In the genomic region with DNA sequence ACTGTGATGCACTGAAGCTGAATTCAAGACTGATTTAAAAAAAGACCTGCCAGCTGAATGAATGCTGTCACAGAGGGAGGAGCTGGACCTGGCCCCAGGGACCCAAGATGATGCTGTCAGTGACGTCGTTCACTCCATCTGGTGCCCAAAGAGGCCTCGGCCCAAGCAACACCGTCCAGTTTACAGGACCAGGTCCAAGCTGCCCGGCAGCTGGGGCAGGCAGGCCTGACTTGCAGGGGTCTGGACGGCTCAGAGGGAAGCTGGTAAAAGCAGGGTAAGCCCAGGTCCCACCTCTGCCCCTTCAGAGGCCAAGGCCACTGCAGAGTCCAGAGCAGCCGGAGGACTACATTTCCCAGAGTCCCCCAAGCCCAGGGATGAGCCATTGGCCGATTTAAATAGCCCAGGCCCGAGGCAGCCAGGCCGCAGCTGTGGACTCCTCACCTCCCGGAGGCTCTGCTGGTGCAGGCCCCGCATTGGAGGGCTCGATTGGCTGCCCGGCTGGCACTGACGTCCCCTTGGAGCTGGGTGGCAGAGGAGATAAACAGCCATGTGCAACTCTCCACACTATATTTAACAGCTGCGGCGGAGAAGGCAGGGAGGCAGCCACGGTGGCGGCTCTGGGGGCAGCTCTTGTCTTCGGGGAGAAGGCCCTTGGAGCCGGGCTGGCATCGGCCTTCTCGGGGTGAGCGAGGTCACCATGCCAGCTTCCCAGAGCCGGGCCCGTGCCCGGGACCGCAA, we compare ENCODE assay signal across 9 cellular contexts. TPM values are rescaled to one million over a fixed set of nuclear protein-coding genes. Genes with fewer than 3 reads are reported as not detected.
A peak's percentile ranks its signal among the peaks of the same experiment; 100 is the strongest.
DNase-seq lines count a peak whose midpoint lies in the region; ATAC-seq and TF ChIP-seq lines count a peak whose summit lies in the region.
"Had no signal": no experiment of that assay in that cellular context is flagged by ENCODE, and none has a peak within 500 bp of the region (broad histone marks: within the 10 kb centered on the region; RNA-seq: fewer than 3 reads in every experiment).

A gene (plus strand): TSS at position 423 of the 738 bp plus-strand sequence. CDS start 275 bp downstream, at position 698.

- H3K4me3 ChIP-seq in right atrium auricular region (peak within 1 kb of the TSS; percentile 59 to 60), rectal smooth muscle tissue (ENCODE audit: low read length) (peak within 1 kb of the TSS; percentile 59)

- H3K36me3 ChIP-seq in right atrium auricular region (peaks cover 7% of the 10 kb centered on the region), rectal smooth muscle tissue (ENCODE audit: control insufficient read depth, insufficient read depth, low read length) (no peaks in the 10 kb centered on the region)

- H3K27ac Mint-ChIP-seq in activated naive CD4-positive, alpha-beta T cell treated with anti-CD3 and anti-CD28 coated beads for 36 hours: no peak within 1 kb of the TSS
- H3K27ac Mint-ChIP-seq in activated naive CD8-positive, alpha-beta T cell treated with anti-CD3 and anti-CD28 coated beads, Interleukin-2, amount 10 ng/mL, durations not matched to agents 7 days and 5 days: no peak within 1 kb of the TSS
- no peak within 1 kb of the TSS for H3K27ac Mint-ChIP-seq in activated T-helper 1 cell treated with anti-CD3 and anti-CD28 coated beads, Interleukin-12 subunit alpha, Interleukin-12 subunit beta, Interleukin-2, Interleukin-4 antibody, amounts not matched to agents 30 ng/mL and 10 ng/mL and 1 ng/mL, durations not matched to agents 14 hours and 24 hours and 36 hours

- POLR2A ChIA-PET in activated naive CD8-positive, alpha-beta T cell treated with anti-CD3 and anti-CD28 coated beads, Interleukin-2, amount 10 ng/mL, durations not matched to agents 7 days and 5 days (lab: Charles Lee): interaction anchor here (0.6 to 1.8 kb wide), 3 partner anchors 11 to 580 kb away, joined by 3 to 6 read pairs (median 4); no protein-coding TSS in a partner anchor

- ATAC-seq in activated naive CD8-positive, alpha-beta T cell treated with anti-CD3 and anti-CD28 coated beads, Interleukin-2, amount 10 ng/mL, durations not matched to agents 7 days and 5 days (ENCODE audit: low read depth): peak; percentile 27
- ATAC-seq in HG03565 (IDR thresholded peaks at IDR 0.05; ENCODE audit: unreplicated experiment): no peak

- no peak for DNase-seq in activated naive CD4-positive, alpha-beta T cell treated with anti-CD3 and anti-CD28 coated beads for 36 hours
- DNase-seq in activated naive CD4-positive, alpha-beta T cell treated with Interleukin-2 at 50 U/mL for 16 hours: no peak
- DNase-seq in activated naive CD8-positive, alpha-beta T cell treated with anti-CD3 and anti-CD28 coated beads, Interleukin-2, amount 10 ng/mL, durations not matched to agents 7 days and 5 days: no peak
- DNase-seq in right atrium auricular region (ENCODE audit: low spot score) (peak; percentile 88), NCI-H2081 (lab: John Stamatoyannopoulos, UW) (no peak)
- DNase-seq in activated T-helper 1 cell treated with anti-CD3 and anti-CD28 coated beads, Interleukin-12 subunit alpha, Interleukin-12 subunit beta, Interleukin-2, Interleukin-4 antibody, amounts not matched to agents 30 ng/mL and 10 ng/mL and 1 ng/mL, durations not matched to agents 14 hours and 24 hours and 36 hours (ENCODE audit: low spot score): no peak

- CTCF ChIA-PET in activated naive CD4-positive, alpha-beta T cell treated with anti-CD3 and anti-CD28 coated beads for 36 hours (lab: Charles Lee): interaction anchor here (0.6 to 2.3 kb wide), 3 partner anchors 47 to 116 kb away, joined by 3 to 11 read pairs (median 3); no protein-coding TSS in a partner anchor

- intact Hi-C loops in activated naive CD4-positive, alpha-beta T cell treated with anti-CD3 and anti-CD28 coated beads for 36 hours (cut with micrococcal nuclease): no loop called here
- intact Hi-C loops in activated T-helper 1 cell treated with anti-CD3 and anti-CD28 coated beads, Interleukin-12 subunit alpha, Interleukin-12 subunit beta, Interleukin-2, Interleukin-4 antibody, amounts not matched to agents 30 ng/mL and 10 ng/mL and 1 ng/mL, durations not matched to agents 14 hours and 24 hours and 36 hours (cut with micrococcal nuclease): no loop called here

- no peaks in the 10 kb centered on the region for H3K27me3 ChIP-seq in right atrium auricular region
- no peaks in the 10 kb centered on the region for H3K27me3 ChIP-seq in rectal smooth muscle tissue (ENCODE audit: control insufficient read depth, insufficient read depth, low read length)

- H3K27ac ChIP-seq in right atrium auricular region: peak within 1 kb of the TSS; percentile 87 to 93
- peak within 1 kb of the TSS; percentile 57 for H3K27ac ChIP-seq in rectal smooth muscle tissue (ENCODE audit: low read depth, low read length)

- TF ChIP-seq CTCF in right atrium auricular region (IDR thresholded peaks at IDR 0.05): no peak

- H3K4me1 Mint-ChIP-seq in activated naive CD4-positive, alpha-beta T cell treated with anti-CD3 and anti-CD28 coated beads for 36 hours (ENCODE audit: low read depth): no peaks in the 10 kb centered on the region
- H3K4me1 Mint-ChIP-seq in activated naive CD8-positive, alpha-beta T cell treated with anti-CD3 and anti-CD28 coated beads, Interleukin-2, amount 10 ng/mL, durations not matched to agents 7 days and 5 days: peaks cover 2% of the 10 kb centered on the region
- H3K4me1 Mint-ChIP-seq in activated T-helper 1 cell treated with anti-CD3 and anti-CD28 coated beads, Interleukin-12 subunit alpha, Interleukin-12 subunit beta, Interleukin-2, Interleukin-4 antibody, amounts not matched to agents 30 ng/mL and 10 ng/mL and 1 ng/mL, durations not matched to agents 14 hours and 24 hours and 36 hours (ENCODE audit: low read depth): no peaks in the 10 kb centered on the region

- H3K9ac ChIP-seq in rectal smooth muscle tissue (ENCODE audit: low read length): peak within 1 kb of the TSS; percentile 38

- H3K9me3 Mint-ChIP-seq in activated naive CD4-positive, alpha-beta T cell treated with anti-CD3 and anti-CD28 coated beads for 36 hours: no peaks in the 10 kb centered on the region
- H3K9me3 Mint-ChIP-seq in activated naive CD8-positive, alpha-beta T cell treated with anti-CD3 and anti-CD28 coated beads, Interleukin-2, amount 10 ng/mL, durations not matched to agents 7 days and 5 days: no peaks in the 10 kb centered on the region
- no peaks in the 10 kb centered on the region for H3K9me3 Mint-ChIP-seq in activated T-helper 1 cell treated with anti-CD3 and anti-CD28 coated beads, Interleukin-12 subunit alpha, Interleukin-12 subunit beta, Interleukin-2, Interleukin-4 antibody, amounts not matched to agents 30 ng/mL and 10 ng/mL and 1 ng/mL, durations not matched to agents 14 hours and 24 hours and 36 hours

- H3K27me3 Mint-ChIP-seq in activated naive CD4-positive, alpha-beta T cell treated with anti-CD3 and anti-CD28 coated beads for 36 hours (ENCODE audit: low read depth): no peaks in the 10 kb centered on the region
- peaks cover 3% of the 10 kb centered on the region for H3K27me3 Mint-ChIP-seq in activated naive CD8-positive, alpha-beta T cell treated with anti-CD3 and anti-CD28 coated beads, Interleukin-2, amount 10 ng/mL, durations not matched to agents 7 days and 5 days
- peaks cover 3% of the 10 kb centered on the region for H3K27me3 Mint-ChIP-seq in activated T-helper 1 cell treated with anti-CD3 and anti-CD28 coated beads, Interleukin-12 subunit alpha, Interleukin-12 subunit beta, Interleukin-2, Interleukin-4 antibody, amounts not matched to agents 30 ng/mL and 10 ng/mL and 1 ng/mL, durations not matched to agents 14 hours and 24 hours and 36 hours (ENCODE audit: insufficient read depth)

- no peaks in the 10 kb centered on the region for H3K9me3 ChIP-seq in right atrium auricular region
- H3K9me3 ChIP-seq: Caco-2 had no signal

- H3K4me1 ChIP-seq in right atrium auricular region (peaks cover 0 to 55% of the 10 kb centered on the region in 2 donors), rectal smooth muscle tissue (ENCODE audit: control insufficient read depth, insufficient read depth, low read length) (peaks cover 7% of the 10 kb centered on the region)
- H3K4me1 ChIP-seq: Caco-2 had no signal

- H3K36me3 Mint-ChIP-seq in activated naive CD4-positive, alpha-beta T cell treated with anti-CD3 and anti-CD28 coated beads for 36 hours (ENCODE audit: low read depth): no peaks in the 10 kb centered on the region
- no peaks in the 10 kb centered on the region for H3K36me3 Mint-ChIP-seq in activated naive CD8-positive, alpha-beta T cell treated with anti-CD3 and anti-CD28 coated beads, Interleukin-2, amount 10 ng/mL, durations not matched to agents 7 days and 5 days
- no peaks in the 10 kb centered on the region for H3K36me3 Mint-ChIP-seq in activated T-helper 1 cell treated with anti-CD3 and anti-CD28 coated beads, Interleukin-12 subunit alpha, Interleukin-12 subunit beta, Interleukin-2, Interleukin-4 antibody, amounts not matched to agents 30 ng/mL and 10 ng/mL and 1 ng/mL, durations not matched to agents 14 hours and 24 hours and 36 hours (ENCODE audit: low read depth)

- H3K4me3 Mint-ChIP-seq in activated naive CD4-positive, alpha-beta T cell treated with anti-CD3 and anti-CD28 coated beads for 36 hours: peak within 1 kb of the TSS; percentile 36
- H3K4me3 Mint-ChIP-seq in activated naive CD8-positive, alpha-beta T cell treated with anti-CD3 and anti-CD28 coated beads, Interleukin-2, amount 10 ng/mL, durations not matched to agents 7 days and 5 days: no peak within 1 kb of the TSS
- H3K4me3 Mint-ChIP-seq in activated T-helper 1 cell treated with anti-CD3 and anti-CD28 coated beads, Interleukin-12 subunit alpha, Interleukin-12 subunit beta, Interleukin-2, Interleukin-4 antibody, amounts not matched to agents 30 ng/mL and 10 ng/mL and 1 ng/mL, durations not matched to agents 14 hours and 24 hours and 36 hours: no peak within 1 kb of the TSS

RNA-seq across cellular contexts. Expression of the gene that starts here (rescaled TPM):
- under 1 TPM; 0.25 to 0.26 TPM for total RNA-seq in activated naive CD4-positive, alpha-beta T cell treated with anti-CD3 and anti-CD28 coated beads for 36 hours
- under 1 TPM; 0.42 to 0.65 TPM for total RNA-seq in activated naive CD8-positive, alpha-beta T cell treated with anti-CD3 and anti-CD28 coated beads, Interleukin-2, amount 10 ng/mL, durations not matched to agents 7 days and 5 days
- total RNA-seq in right atrium auricular region: 100 to 1,000 TPM; 124 to 216 TPM
- 0.10 TPM in 1 of 2 replicates, not detected in the other for total RNA-seq in activated T-helper 1 cell treated with anti-CD3 and anti-CD28 coated beads, Interleukin-12 subunit alpha, Interleukin-12 subunit beta, Interleukin-2, Interleukin-4 antibody, amounts not matched to agents 30 ng/mL and 10 ng/mL and 1 ng/mL, durations not matched to agents 14 hours and 24 hours and 36 hours

Comparison
In these comparisons a context has a peak if more than half of its experiments do, and no peak if none do; other contexts are left out.
1. RNA of the gene that starts here (total RNA-seq): 124 to 216 TPM in right atrium auricular region; 0.42 to 0.65 TPM in activated naive CD8-positive, alpha-beta T cell treated with anti-CD3 and anti-CD28 coated beads, Interleukin-2, amount 10 ng/mL, durations not matched to agents 7 days and 5 days, 0.25 to 0.26 TPM in activated naive CD4-positive, alpha-beta T cell treated with anti-CD3 and anti-CD28 coated beads for 36 hours and 0.10 TPM in activated T-helper 1 cell treated with anti-CD3 and anti-CD28 coated beads, Interleukin-12 subunit alpha, Interleukin-12 subunit beta, Interleukin-2, Interleukin-4 antibody, amounts not matched to agents 30 ng/mL and 10 ng/mL and 1 ng/mL, durations not matched to agents 14 hours and 24 hours and 36 hours; every median in the first group is over 10 times any median in the second.
2. Peak in ATAC-seq in activated naive CD8-positive, alpha-beta T cell treated with anti-CD3 and anti-CD28 coated beads, Interleukin-2, amount 10 ng/mL, durations not matched to agents 7 days and 5 days; RNA of the gene not detected or under 1 TPM.